ENCODE assay signal across 22 cellular contexts in genomic region chr1:107061886-107062285, GRCh38. TPM values are rescaled to one million over a fixed set of nuclear protein-coding genes. Genes with fewer than 3 reads are reported as not detected.
A peak's percentile ranks its signal among the peaks of the same experiment; 100 is the strongest.
DNase-seq lines count a peak whose midpoint lies in the region; ATAC-seq and TF ChIP-seq lines count a peak whose summit lies in the region.
"Had no signal": no experiment of that assay in that cellular context is flagged by ENCODE, and none has a peak within 500 bp of the region (broad histone marks: within the 10 kb centered on the region; RNA-seq: fewer than 3 reads in every experiment).

No MANE protein-coding gene starts in this region.

- H4K20me1 ChIP-seq in PC-3 (ENCODE audit: low read length): no peaks in the 10 kb centered on the region
- H4K20me1 ChIP-seq: BLaER1 had no signal

- intact Hi-C loops in CD8-positive, alpha-beta T cell (cut with DNase I, micrococcal nuclease): no loop called here
- intact Hi-C loops in PC-3 (cut with micrococcal nuclease): no loop called here

- H3K9me2 ChIP-seq in PC-3 (replicated peaks; ENCODE audit: low read length): no peaks in the 10 kb centered on the region

- peak overlapping the region; percentile 14 for H3K27ac Mint-ChIP-seq in CD8-positive, alpha-beta T cell
- H3K27ac Mint-ChIP-seq: CD14-positive monocyte; CD4-positive, CD25-positive, alpha-beta regulatory T cell had no signal

- 96 to 100% methylated on average over 3 of the region's 3 CpGs for WGBS in ectodermal cell, 2 experiments
- no CpG with 5 or more reads among the region's 3 CpGs for WGBS in trophoblast cell (ENCODE audit: extremely low coverage, insufficient coverage, insufficient read length)

- H2AFZ ChIP-seq in trophoblast cell (ENCODE audit: insufficient read depth, low read length, poor library complexity) (no peak overlapping the region), PC-3 (ENCODE audit: low read length) (no peak overlapping the region)

- no peak overlapping the region for H3K18ac ChIP-seq in trophoblast cell (ENCODE audit: low read length)

- H3K9me3 ChIP-seq in CD8-positive, alpha-beta T cell (ENCODE audit: low read length): no peaks in the 10 kb centered on the region
- H3K9me3 ChIP-seq in ectodermal cell (ENCODE audit: control insufficient read depth, low read length): no peaks in the 10 kb centered on the region
- H3K9me3 ChIP-seq in trophoblast cell (ENCODE audit: insufficient read depth, low read depth, low read length): no peaks in the 10 kb centered on the region
- no peaks in the 10 kb centered on the region for H3K9me3 ChIP-seq in PC-3 (ENCODE audit: low read length)
- H3K9me3 ChIP-seq: BE2C, BLaER1 had no signal

- H3K4me3 ChIP-seq in CD8-positive, alpha-beta T cell (ENCODE audit: low read depth, low read length): no peak overlapping the region
- no peak overlapping the region for H3K4me3 ChIP-seq in ectodermal cell (ENCODE audit: insufficient read depth, low read depth, low read length)
- H3K4me3 ChIP-seq in trophoblast cell (ENCODE audit: low read depth, low read length): no peak overlapping the region
- no peak overlapping the region for H3K4me3 ChIP-seq in PC-3 (ENCODE audit: low read length)
- H3K4me3 ChIP-seq: BLaER1, GM12878 had no signal

- no peak overlapping the region for H3K27ac ChIP-seq in CD8-positive, alpha-beta T cell (ENCODE audit: low read depth, low read length)
- H3K27ac ChIP-seq in ectodermal cell (ENCODE audit: insufficient read depth, low read depth, low read length, poor library complexity, severe bottlenecking): peak overlapping the region; percentile 4
- H3K27ac ChIP-seq in trophoblast cell (ENCODE audit: low read depth, low read length): peak overlapping the region; percentile 20
- H3K27ac ChIP-seq in PC-3 (ENCODE audit: low read length): no peak overlapping the region
- H3K27ac ChIP-seq: BLaER1 had no signal

- no peak overlapping the region for H2BK12ac ChIP-seq in trophoblast cell (ENCODE audit: low read length)

- peaks cover 27% of the 10 kb centered on the region for H3K4me1 Mint-ChIP-seq in CD8-positive, alpha-beta T cell (ENCODE audit: low read depth)

- peaks cover 4% of the 10 kb centered on the region for H3K79me2 ChIP-seq in trophoblast cell (ENCODE audit: control insufficient read depth, insufficient read depth, low read length, poor library complexity)
- peaks cover 30% of the 10 kb centered on the region for H3K79me2 ChIP-seq in PC-3 (ENCODE audit: low read length)

- H4K8ac ChIP-seq in trophoblast cell (ENCODE audit: low read depth, low read length): no peak overlapping the region

- CTCF ChIA-PET in CD8-positive, alpha-beta T cell (lab: Charles Lee): no interaction called here
- CTCF ChIA-PET in PC-3 (lab: Charles Lee): no interaction called here

- H3K4ac ChIP-seq in trophoblast cell (ENCODE audit: low read depth, low read length): no peak overlapping the region

- peaks cover 4% of the 10 kb centered on the region for H3K79me1 ChIP-seq in trophoblast cell (ENCODE audit: low read length)

- no peak overlapping the region for H4K91ac ChIP-seq in trophoblast cell (ENCODE audit: low read depth, low read length)

- no peaks in the 10 kb centered on the region for H3F3A ChIP-seq in PC-3 (ENCODE audit: low read length, unreplicated experiment)

- no peak overlapping the region for H2BK5ac ChIP-seq in trophoblast cell (ENCODE audit: low read depth, low read length, poor library complexity)

- no peak overlapping the region for H2AK5ac ChIP-seq in trophoblast cell (ENCODE audit: low read length)

- no peak overlapping the region for H4K12ac ChIP-seq in trophoblast cell (ENCODE audit: low read depth, low read length)

- H3K4me2 ChIP-seq in trophoblast cell (ENCODE audit: low read length) (no peak overlapping the region), PC-3 (ENCODE audit: low read length) (no peak overlapping the region)
- H3K4me2 ChIP-seq: BLaER1 had no signal

- no peaks in the 10 kb centered on the region for H3K36me3 ChIP-seq in CD8-positive, alpha-beta T cell (ENCODE audit: insufficient read depth, low read length)
- H3K36me3 ChIP-seq in ectodermal cell (ENCODE audit: control insufficient read depth, insufficient read depth, low read length): no peaks in the 10 kb centered on the region
- no peaks in the 10 kb centered on the region for H3K36me3 ChIP-seq in trophoblast cell (ENCODE audit: control insufficient read depth in 1 of 2, insufficient read depth in 2 of 2, low read length in 2 of 2)
- H3K36me3 ChIP-seq in PC-3 (ENCODE audit: low read depth, low read length): peaks cover 10% of the 10 kb centered on the region

- DNase-seq in CD8-positive, alpha-beta T cell: no peak
- DNase-seq in trophoblast cell (peak; percentile 86 to 88), COR-L47 (lab: John Stamatoyannopoulos, UW) (no peak), PC-3 (no peak)
- DNase-seq: 8988T; ACHN; BE2C; C1 segment of cervical spinal cord; CD4-positive, alpha-beta memory T cell; CD4-positive, CD25-positive, alpha-beta regulatory T cell; DMS 273 treated with DMSO at 0.1 percent for 48 hours; DMS153; DMS53; DMS79; DND-41; EL; GDM1 had no signal

- no peaks in the 10 kb centered on the region for H3K9me3 Mint-ChIP-seq in CD8-positive, alpha-beta T cell
- H3K9me3 Mint-ChIP-seq: CD14-positive monocyte; CD4-positive, alpha-beta memory T cell; CD4-positive, CD25-positive, alpha-beta regulatory T cell had no signal

- H3K4me1 ChIP-seq in CD8-positive, alpha-beta T cell (ENCODE audit: insufficient read depth, low read length): peaks cover 14% of the 10 kb centered on the region
- H3K4me1 ChIP-seq in ectodermal cell (ENCODE audit: control insufficient read depth, insufficient read depth, low read length) (peaks cover 6% of the 10 kb centered on the region), trophoblast cell (ENCODE audit: control insufficient read depth in 1 of 2, insufficient read depth in 2 of 2, low read length in 2 of 2) (peaks cover 0 to 5% of the 10 kb centered on the region in 2 experiments), PC-3 (ENCODE audit: insufficient read depth, low read length) (peaks cover 14% of the 10 kb centered on the region)
- H3K4me1 ChIP-seq: BE2C had no signal

- ATAC-seq in CD8-positive, alpha-beta T cell: no peak
- no peak for ATAC-seq in PC-3
- ATAC-seq in HG02623 (IDR thresholded peaks at IDR 0.05; ENCODE audit: unreplicated experiment): no peak
- ATAC-seq: GM12878 had no signal

- H3K27me3 Mint-ChIP-seq in CD8-positive, alpha-beta T cell (ENCODE audit: low read depth): no peaks in the 10 kb centered on the region
- H3K27me3 Mint-ChIP-seq: CD4-positive, alpha-beta memory T cell; CD4-positive, CD25-positive, alpha-beta regulatory T cell had no signal

- no peak overlapping the region for H3K9ac ChIP-seq in trophoblast cell (ENCODE audit: low read length)
- H3K9ac ChIP-seq in PC-3 (ENCODE audit: low read length): no peak overlapping the region
- H3K9ac ChIP-seq: BLaER1 had no signal

- no peaks in the 10 kb centered on the region for H3K27me3 ChIP-seq in CD8-positive, alpha-beta T cell (ENCODE audit: insufficient read depth, low read length)
- no peaks in the 10 kb centered on the region for H3K27me3 ChIP-seq in ectodermal cell (ENCODE audit: control insufficient read depth, insufficient read depth, low read length, poor library complexity, severe bottlenecking)
- H3K27me3 ChIP-seq in trophoblast cell (ENCODE audit: insufficient read depth, low read length): no peaks in the 10 kb centered on the region
- H3K27me3 ChIP-seq in PC-3 (ENCODE audit: low read length): no peaks in the 10 kb centered on the region
- H3K27me3 ChIP-seq: BE2C, BLaER1 had no signal

- no peak overlapping the region for H2BK120ac ChIP-seq in trophoblast cell (ENCODE audit: insufficient read depth, low read length, poor library complexity)

- peaks cover 25% of the 10 kb centered on the region for H3K36me3 Mint-ChIP-seq in CD8-positive, alpha-beta T cell

- H3K4me3 Mint-ChIP-seq in CD8-positive, alpha-beta T cell: no peak overlapping the region
- H3K4me3 Mint-ChIP-seq: CD14-positive monocyte; CD4-positive, alpha-beta memory T cell; CD4-positive, CD25-positive, alpha-beta regulatory T cell had no signal

- no TSS peak for BruUV-seq in PC-3 (replicated peaks; lab: Mats Ljungman, UMichigan)

- POLR2A ChIA-PET in CD8-positive, alpha-beta T cell (lab: Charles Lee): no interaction called here
- POLR2A ChIA-PET in PC-3 (lab: Charles Lee; ENCODE audit: unreplicated experiment): no interaction called here

- H3K14ac ChIP-seq in trophoblast cell (ENCODE audit: low read length): no peak overlapping the region

- TF ChIP-seq CTCF in CD8-positive, alpha-beta T cell (IDR thresholded peaks at IDR 0.05): no peak
- no peak for TF ChIP-seq CTCF in PC-3 (conservative IDR thresholded peaks at IDR 0.05; ENCODE audit: low read depth, low read length)

- H3K23ac ChIP-seq in trophoblast cell (ENCODE audit: low read length): no peak overlapping the region

RNA-seq across cellular contexts. Expression of gene PRMT6, which starts 5.4 kb away (rescaled TPM):
- total RNA-seq in CD8-positive, alpha-beta T cell: 1 to 10 TPM; 8.5 to 9.4 TPM
- polyA plus RNA-seq in ectodermal cell (2013, experiment 1 of 4): 36.5 TPM
- polyA plus RNA-seq in ectodermal cell (2013, experiment 2 of 4): 43.2 TPM
- 33.3 TPM for polyA plus RNA-seq in ectodermal cell (2013, experiment 3 of 4)
- polyA plus RNA-seq in ectodermal cell (2013, experiment 4 of 4): 35.1 TPM
- 8.8 TPM in 2 replicates for polyA plus RNA-seq in trophoblast cell (2013)
- 20.5 and 20.7 TPM in 2 replicates for total RNA-seq in PC-3 (2014; rRNA removed)

Comparison
In these comparisons a context has a peak if more than half of its experiments do, and no peak if none do; other contexts are left out.
1. DNase-seq: peak in trophoblast cell (2 of 2); none in CD8-positive, alpha-beta T cell (0 of 7), COR-L47 (single experiment) and PC-3 (single experiment).
2. H3K27ac ChIP-seq: peak in ectodermal cell (single experiment) and trophoblast cell (single experiment); none in CD8-positive, alpha-beta T cell (single experiment) and PC-3 (single experiment).